Comparison of ENCODE assay signal across 1 cellular context in genomic region chr20:8524716-8525343, GRCh38.
A peak's percentile ranks its signal among the peaks of the same experiment; 100 is the strongest.
TF ChIP-seq lines count a peak whose summit lies in the region.

No MANE protein-coding gene starts in this region.

TF ChIP-seq in IMR-90, 13 proteins besides CTCF, POLR2A, EP300 and RAD21:
- TF ChIP-seq SMC3 (IDR thresholded peaks at IDR 0.05; ENCODE audit: low read depth, low read length) (no peak), MAFK (IDR thresholded peaks at IDR 0.05; ENCODE audit: low read depth, low read length) (peak; percentile 89), CEBPB (IDR thresholded peaks at IDR 0.05; ENCODE audit: low read depth, low read length) (no peak)
